In the genomic region with DNA sequence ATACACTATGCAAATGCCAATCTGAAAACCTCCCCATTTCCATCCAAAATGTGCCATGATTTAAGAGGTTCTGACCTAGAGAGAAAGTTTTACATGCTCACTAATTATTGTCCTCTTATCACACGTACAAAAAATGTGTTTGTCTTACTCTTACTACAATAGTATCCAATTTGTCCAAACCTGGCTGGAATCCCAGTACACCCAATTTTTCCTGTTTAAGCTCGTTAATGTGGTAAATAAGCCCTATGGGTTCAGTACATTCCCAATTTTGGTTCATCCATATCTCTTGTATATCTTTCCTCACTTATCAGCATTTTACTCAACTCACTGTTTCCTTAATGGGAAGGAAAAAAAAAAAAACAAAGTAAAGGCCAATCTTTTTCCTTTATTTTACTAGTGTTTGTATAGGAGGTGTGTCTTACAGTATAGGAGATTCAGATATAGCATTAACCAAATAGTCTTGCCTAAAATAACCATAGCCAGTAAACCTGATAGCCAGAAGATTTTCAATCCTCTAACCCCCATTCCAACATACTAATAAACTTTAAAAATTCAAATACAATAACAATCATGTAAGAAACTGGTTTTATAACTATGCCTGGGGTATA, we compare ENCODE assay signal across 23 cellular contexts.
"Had no signal": no experiment of that assay in that cellular context is flagged by ENCODE, and none has a peak within 500 bp of the region (broad histone marks: within the 10 kb centered on the region; RNA-seq: fewer than 3 reads in every experiment).

No MANE protein-coding gene starts in this region.

- H3K36me3 ChIP-seq: esophagus muscularis mucosa, heart right ventricle, neural progenitor cell, prostate gland, right atrium auricular region had no signal

- ATAC-seq: foreskin keratinocyte; heart right ventricle; left ventricle myocardium superior; naive thymus-derived CD4-positive, alpha-beta T cell; sciatic nerve; stimulated activated effector memory CD8-positive, alpha-beta T cell treated with anti-CD3 and anti-CD28 coated beads, Interleukin-12 subunit alpha, Interleukin-12 subunit beta, amount 100 ng/mL, for 72 hours had no signal

- H3K4me1 ChIP-seq: esophagus muscularis mucosa, foreskin keratinocyte, neural progenitor cell, prostate gland, tibial artery had no signal

- DNase-seq: dermis blood vessel endothelial cell; effector memory CD4-positive, alpha-beta T cell; foreskin keratinocyte; glutamatergic neuron; heart right ventricle; hippocampal formation; islet precursor cell; kidney glomerular epithelial cell; left ventricle myocardium superior; naive thymus-derived CD4-positive, alpha-beta T cell; stimulated activated CD4-positive, alpha-beta T cell treated with anti-CD3 and anti-CD28 coated beads, Interleukin-2, amount 100 ng/mL, for 24 hours; stimulated activated CD4-positive, alpha-beta T cell treated with anti-CD3 and anti-CD28 coated beads, Interleukin-4, amount 100 ng/mL, for 24 hours; stimulated activated naive CD4-positive, alpha-beta T cell treated with Interleukin-2 at 50 U/mL for 16 hours; stomach; tibial artery had no signal

- H3K9me3 ChIP-seq: esophagus muscularis mucosa, heart right ventricle, prostate gland, right atrium auricular region, stomach, tibial artery had no signal

- H3K27ac ChIP-seq: coronary artery, esophagus muscularis mucosa, foreskin keratinocyte, heart right ventricle, neural progenitor cell, prostate gland, right atrium auricular region, stomach, tibial artery had no signal

- H3K4me3 ChIP-seq: coronary artery, esophagus muscularis mucosa, heart right ventricle, lung, neural progenitor cell, prostate gland, right atrium auricular region, stomach, tibial artery had no signal
